Comparison of ENCODE assay signal across 9 cellular contexts in the genomic region with DNA sequence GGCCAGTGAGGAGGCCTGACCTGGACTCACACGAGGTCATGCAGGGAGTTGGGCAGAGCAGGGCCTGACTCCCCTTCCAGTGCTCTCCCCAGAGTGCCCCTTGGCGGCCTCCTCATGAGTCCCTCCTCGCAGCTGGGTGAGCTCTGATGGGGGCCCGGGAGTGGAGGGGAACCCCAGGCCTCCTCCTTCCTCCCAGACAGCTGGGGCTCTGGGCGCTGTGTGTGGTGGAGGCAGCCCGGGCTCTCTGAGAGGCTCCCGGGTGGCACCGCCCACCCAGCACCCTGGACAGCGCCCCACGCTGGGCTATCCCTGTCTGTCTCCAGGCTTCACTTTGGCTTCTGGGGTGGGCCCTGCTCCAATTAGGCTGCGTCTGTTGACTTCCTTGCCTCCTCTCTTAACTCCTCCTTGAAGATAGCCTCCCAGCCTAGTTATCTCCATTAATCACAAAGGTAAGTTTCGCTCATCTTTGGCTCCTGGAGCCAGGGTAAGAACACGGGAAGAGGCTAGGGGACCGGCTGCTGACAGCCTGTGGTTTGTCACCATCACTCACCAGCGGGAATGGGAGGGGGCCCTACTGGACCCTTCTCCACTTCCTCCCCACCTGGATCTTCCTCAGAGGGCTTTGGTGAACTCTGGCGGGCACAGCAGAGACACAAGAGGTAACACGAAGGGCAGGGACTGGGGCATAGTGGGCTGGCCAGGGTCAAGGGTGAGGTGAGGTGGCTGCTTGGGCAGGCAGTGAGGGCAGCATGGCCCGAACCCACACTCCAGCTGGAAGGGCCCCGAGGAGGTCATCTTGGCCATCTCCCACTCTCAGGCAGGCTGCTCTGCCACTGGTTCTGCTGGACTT. TPM values are rescaled to one million over a fixed set of nuclear protein-coding genes. Genes with fewer than 3 reads are reported as not detected.
DNase-seq lines count a peak whose midpoint lies in the region; ATAC-seq and TF ChIP-seq lines count a peak whose summit lies in the region.
"Had no signal": no experiment of that assay in that cellular context is flagged by ENCODE, and none has a peak within 500 bp of the region (broad histone marks: within the 10 kb centered on the region; RNA-seq: fewer than 3 reads in every experiment).

No MANE protein-coding gene starts in this region.

- no peak for TF ChIP-seq CTCF in heart left ventricle (IDR thresholded peaks at IDR 0.05)

- H3K4me3 ChIP-seq in heart left ventricle: no peak overlapping the region
- H3K4me3 ChIP-seq: Peyer's patch had no signal

- TF ChIP-seq POLR2A in heart left ventricle (IDR thresholded peaks at IDR 0.05): no peak

- no peak overlapping the region for H3K27ac ChIP-seq in heart left ventricle
- H3K27ac ChIP-seq: Peyer's patch had no signal

- no peaks in the 10 kb centered on the region for H3K36me3 ChIP-seq in heart left ventricle
- H3K36me3 ChIP-seq: Peyer's patch had no signal

- peak in 3 of 4 donors; percentile 65 to 78 (median 67) for ATAC-seq in heart left ventricle
- no peak for ATAC-seq in Right ventricle myocardium inferior
- ATAC-seq in HG03139 (IDR thresholded peaks at IDR 0.05; ENCODE audit: unreplicated experiment): no peak

- no peaks in the 10 kb centered on the region for H3K4me1 ChIP-seq in heart left ventricle
- H3K4me1 ChIP-seq: Peyer's patch had no signal

- H3K9me3 ChIP-seq in heart left ventricle: no peaks in the 10 kb centered on the region
- H3K9me3 ChIP-seq: Peyer's patch had no signal

- DNase-seq in heart left ventricle (peak in 3 of 5 donors; percentile 38 to 74 (median 40)), Right ventricle myocardium inferior (ENCODE audit: missing footprints) (no peak), iPS-NIHi7 (ENCODE audit: extremely low spot score) (peak; percentile 94), OCI-M2 (lab: John Stamatoyannopoulos, UW; ENCODE audit: unreplicated experiment) (no peak), NCI-H524 (lab: John Stamatoyannopoulos, UW) (no peak)
- DNase-seq in activated CD4-positive, alpha-beta T cell treated with anti-CD3 and anti-CD28 coated beads, Interleukin-2, amount 50 U/mL, for 48 hours: peak; percentile 41 to 50
- DNase-seq in stimulated activated naive CD4-positive, alpha-beta T cell treated with Interleukin-2 at 50 U/mL for 16 hours (lab: John Stamatoyannopoulos, UW): no peak

- H3K27me3 ChIP-seq in heart left ventricle: peaks cover 0 to 8% (median 0%) of the 10 kb centered on the region in 9 donors
- H3K27me3 ChIP-seq: Peyer's patch had no signal

- 29 to 35% (median 34%) methylated on average over 15 to 19 of the region's 19 CpGs for WGBS in heart left ventricle, 4 donors

- intact Hi-C loops in heart left ventricle (cut with DNase I) (no loop called here), Right ventricle myocardium inferior (cut with DNase I) (no loop called here)

RNA-seq across cellular contexts. Expression of a gene that starts 13.1 kb away (rescaled TPM):
- total RNA-seq in heart left ventricle (under 1 TPM in 2 of 9 donors, not detected in 7; 0.04 to 0.11 TPM), Right ventricle myocardium inferior (not detected)
- under 1 TPM in 1 of 2 donors, not detected in 1; 0.04 TPM for polyA plus RNA-seq in heart left ventricle
- total RNA-seq: Peyer's patch had no signal

Comparison
In these comparisons a context has a peak if more than half of its experiments do, and no peak if none do; other contexts are left out.
1. ATAC-seq: peak in heart left ventricle (3 of 4); none in Right ventricle myocardium inferior (single experiment) and HG03139 (single experiment).
2. DNase-seq: peak in heart left ventricle (3 of 5), activated CD4-positive, alpha-beta T cell treated with anti-CD3 and anti-CD28 coated beads, Interleukin-2, amount 50 U/mL, for 48 hours (2 of 2) and iPS-NIHi7 (single experiment); none in Right ventricle myocardium inferior (single experiment), OCI-M2 (single experiment), NCI-H524 (0 of 2) and stimulated activated naive CD4-positive, alpha-beta T cell treated with Interleukin-2 at 50 U/mL for 16 hours (single experiment).